ENCODE assay signal across 9 cellular contexts in genomic region chr17:35447494-35447893, GRCh38. TPM values are rescaled to one million over a fixed set of nuclear protein-coding genes. Genes with fewer than 3 reads are reported as not detected.
A peak's percentile ranks its signal among the peaks of the same experiment; 100 is the strongest.
DNase-seq lines count a peak whose midpoint lies in the region; ATAC-seq and TF ChIP-seq lines count a peak whose summit lies in the region.
"Had no signal": no experiment of that assay in that cellular context is flagged by ENCODE, and none has a peak within 500 bp of the region (broad histone marks: within the 10 kb centered on the region; RNA-seq: fewer than 3 reads in every experiment).

No MANE protein-coding gene starts in this region.

- H3K27ac Mint-ChIP-seq in activated CD8-positive, alpha-beta memory T cell treated with anti-CD3 and anti-CD28 coated beads, Interleukin-2, amount 10 ng/mL, durations not matched to agents 7 days and 5 days: peak overlapping the region; percentile 78
- H3K27ac Mint-ChIP-seq in activated CD8-positive, alpha-beta T cell treated with anti-CD3 and anti-CD28 coated beads for 36 hours: no peak overlapping the region

- POLR2A ChIA-PET in activated CD8-positive, alpha-beta T cell treated with anti-CD3 and anti-CD28 coated beads for 36 hours (lab: Charles Lee): interaction anchor here (0.6 to 2.8 kb wide), 10 partner anchors 14 to 206 kb away, joined by 3 to 20 read pairs (median 4); partner anchors contain the start of gene SLFN11

- peaks cover 63% of the 10 kb centered on the region for H3K36me3 Mint-ChIP-seq in activated CD8-positive, alpha-beta memory T cell treated with anti-CD3 and anti-CD28 coated beads, Interleukin-2, amount 10 ng/mL, durations not matched to agents 7 days and 5 days
- H3K36me3 Mint-ChIP-seq in activated CD8-positive, alpha-beta T cell treated with anti-CD3 and anti-CD28 coated beads for 36 hours (ENCODE audit: low read depth): peaks cover 4% of the 10 kb centered on the region

- no peak for TF ChIP-seq CTCF in activated CD8-positive, alpha-beta T cell treated with anti-CD3 and anti-CD28 coated beads for 36 hours (IDR thresholded peaks at IDR 0.05)
- TF ChIP-seq CTCF in kidney epithelial cell (IDR thresholded peaks at IDR 0.05; ENCODE audit: insufficient read depth, low read length, poor library complexity, severe bottlenecking) (no peak), suprapubic skin (IDR thresholded peaks at IDR 0.05) (no peak), prostate gland (IDR thresholded peaks at IDR 0.05) (no peak)

- H3K9me3 Mint-ChIP-seq in activated CD8-positive, alpha-beta memory T cell treated with anti-CD3 and anti-CD28 coated beads, Interleukin-2, amount 10 ng/mL, durations not matched to agents 7 days and 5 days (ENCODE audit: low read depth): no peaks in the 10 kb centered on the region
- no peaks in the 10 kb centered on the region for H3K9me3 Mint-ChIP-seq in activated CD8-positive, alpha-beta T cell treated with anti-CD3 and anti-CD28 coated beads for 36 hours

- H3K9me3 ChIP-seq in suprapubic skin (no peaks in the 10 kb centered on the region), prostate gland (no peaks in the 10 kb centered on the region)
- H3K9me3 ChIP-seq: pancreas had no signal

- TF ChIP-seq EP300 in suprapubic skin (IDR thresholded peaks at IDR 0.05): no peak

- CTCF ChIA-PET in activated CD8-positive, alpha-beta memory T cell treated with anti-CD3 and anti-CD28 coated beads, Interleukin-2, amount 10 ng/mL, durations not matched to agents 7 days and 5 days (lab: Charles Lee): interaction anchor here (1.5 to 1.7 kb wide), 2 partner anchors 14 to 233 kb away, joined by 3 to 5 read pairs; no protein-coding TSS in a partner anchor
- CTCF ChIA-PET in activated CD8-positive, alpha-beta T cell treated with anti-CD3 and anti-CD28 coated beads for 36 hours (lab: Charles Lee): interaction anchor here (1.0 to 1.7 kb wide), 3 partner anchors 20 to 92 kb away, joined by 3 to 4 read pairs (median 3); no protein-coding TSS in a partner anchor

- H3K4me1 Mint-ChIP-seq in activated CD8-positive, alpha-beta memory T cell treated with anti-CD3 and anti-CD28 coated beads, Interleukin-2, amount 10 ng/mL, durations not matched to agents 7 days and 5 days: peaks cover 16% of the 10 kb centered on the region
- peaks cover 24% of the 10 kb centered on the region for H3K4me1 Mint-ChIP-seq in activated CD8-positive, alpha-beta T cell treated with anti-CD3 and anti-CD28 coated beads for 36 hours (ENCODE audit: low read depth)

- H3K36me3 ChIP-seq in kidney epithelial cell (ENCODE audit: control insufficient read depth, insufficient read depth, low read length) (no peaks in the 10 kb centered on the region), suprapubic skin (no peaks in the 10 kb centered on the region), prostate gland (no peaks in the 10 kb centered on the region)
- H3K36me3 ChIP-seq: pancreas had no signal

- DNase-seq in activated CD8-positive, alpha-beta memory T cell treated with anti-CD3 and anti-CD28 coated beads, Interleukin-2, amount 10 ng/mL, durations not matched to agents 7 days and 5 days: no peak
- DNase-seq in activated CD8-positive, alpha-beta memory T cell treated with anti-CD3 and anti-CD28 coated beads for 24 hours: no peak
- DNase-seq in activated CD8-positive, alpha-beta T cell treated with anti-CD3 and anti-CD28 coated beads for 36 hours: no peak
- DNase-seq in kidney epithelial cell (ENCODE audit: low read depth) (no peak), suprapubic skin (ENCODE audit: low spot score in 2 of 2) (no peak), NCI-H1436 (lab: John Stamatoyannopoulos, UW) (no peak), prostate gland (ENCODE audit: low spot score) (no peak)

- 54% methylated on average over 3 of the region's 3 CpGs for WGBS in suprapubic skin
- 46% methylated on average over 3 of the region's 3 CpGs for WGBS in prostate gland

- peaks cover 23% of the 10 kb centered on the region for H3K4me1 ChIP-seq in suprapubic skin
- no peaks in the 10 kb centered on the region for H3K4me1 ChIP-seq in prostate gland (replicated peaks)

- H3K27ac ChIP-seq in suprapubic skin (no peak overlapping the region), prostate gland (no peak overlapping the region)

- no peak for TF ChIP-seq POLR2A in suprapubic skin (IDR thresholded peaks at IDR 0.05)
- no peak for TF ChIP-seq POLR2A in prostate gland (IDR thresholded peaks at IDR 0.05)

- no peaks in the 10 kb centered on the region for H3K27me3 Mint-ChIP-seq in activated CD8-positive, alpha-beta memory T cell treated with anti-CD3 and anti-CD28 coated beads, Interleukin-2, amount 10 ng/mL, durations not matched to agents 7 days and 5 days
- H3K27me3 Mint-ChIP-seq in activated CD8-positive, alpha-beta T cell treated with anti-CD3 and anti-CD28 coated beads for 36 hours: no peaks in the 10 kb centered on the region

- peak overlapping the region; percentile 68 for H3K4me3 Mint-ChIP-seq in activated CD8-positive, alpha-beta memory T cell treated with anti-CD3 and anti-CD28 coated beads, Interleukin-2, amount 10 ng/mL, durations not matched to agents 7 days and 5 days
- H3K4me3 Mint-ChIP-seq in activated CD8-positive, alpha-beta T cell treated with anti-CD3 and anti-CD28 coated beads for 36 hours: peak overlapping the region; percentile 65

- ATAC-seq in activated CD8-positive, alpha-beta memory T cell treated with anti-CD3 and anti-CD28 coated beads, Interleukin-2, amount 10 ng/mL, durations not matched to agents 7 days and 5 days: no peak
- ATAC-seq in activated CD8-positive, alpha-beta T cell treated with anti-CD3 and anti-CD28 coated beads for 36 hours: no peak
- ATAC-seq in GM19467 (IDR thresholded peaks at IDR 0.05; ENCODE audit: unreplicated experiment): no peak

- intact Hi-C loops in activated CD8-positive, alpha-beta T cell treated with anti-CD3 and anti-CD28 coated beads for 36 hours (cut with micrococcal nuclease): loop anchor here (5.0 kb wide), 1 partner anchor 85 kb away; no protein-coding TSS in a partner anchor
- intact Hi-C loops in prostate gland (cut with DNase I): no loop called here

- peaks cover 7% of the 10 kb centered on the region for H3K27me3 ChIP-seq in kidney epithelial cell (ENCODE audit: control insufficient read depth, insufficient read depth, low read length)
- H3K27me3 ChIP-seq in suprapubic skin: peaks cover 33% of the 10 kb centered on the region
- H3K27me3 ChIP-seq in prostate gland (replicated peaks; ENCODE audit: insufficient read depth): peaks cover 6% of the 10 kb centered on the region

- peak overlapping the region; percentile 57 for H3K4me3 ChIP-seq in kidney epithelial cell (ENCODE audit: low read depth, low read length)
- peak overlapping the region; percentile 53 for H3K4me3 ChIP-seq in suprapubic skin
- H3K4me3 ChIP-seq in prostate gland: no peak overlapping the region

RNA-seq across cellular contexts. Expression of gene SLFN13, which starts 1.1 kb away (rescaled TPM):
- 100 to 1,000 TPM in 1 of 2 experiments, 10 to 100 TPM in 1; 70.5 to 115 TPM for total RNA-seq in activated CD8-positive, alpha-beta memory T cell treated with anti-CD3 and anti-CD28 coated beads, Interleukin-2, amount 10 ng/mL, durations not matched to agents 7 days and 5 days
- total RNA-seq in activated CD8-positive, alpha-beta T cell treated with anti-CD3 and anti-CD28 coated beads for 36 hours: 10 to 100 TPM; 39.9 to 41.8 TPM
- total RNA-seq in kidney epithelial cell (2.3 and 4.4 TPM in 2 replicates), suprapubic skin (1 to 10 TPM; 2.2 to 7.8 (median 6.0) TPM), prostate gland (10 to 100 TPM in 1 of 2 donors, 1 to 10 TPM in 1; 4.1 to 10.5 TPM)

RNA-seq across cellular contexts. Expression of gene SLFN12, which starts 15.2 kb away (rescaled TPM):
- 10 to 100 TPM; 22.6 to 31.6 TPM for total RNA-seq in activated CD8-positive, alpha-beta memory T cell treated with anti-CD3 and anti-CD28 coated beads, Interleukin-2, amount 10 ng/mL, durations not matched to agents 7 days and 5 days
- total RNA-seq in activated CD8-positive, alpha-beta T cell treated with anti-CD3 and anti-CD28 coated beads for 36 hours: 1 to 10 TPM; 5.1 to 6.3 TPM
- total RNA-seq in kidney epithelial cell (12.8 and 12.9 TPM in 2 replicates), suprapubic skin (1 to 10 TPM in 3 of 4 donors, under 1 TPM in 1; 0.62 to 5.6 (median 1.8) TPM), prostate gland (1 to 10 TPM; 4.9 to 5.2 TPM)

Comparison
In these comparisons a context has a peak if more than half of its experiments do, and no peak if none do; other contexts are left out.
1. H3K4me3 ChIP-seq: peak in kidney epithelial cell (single experiment) and suprapubic skin (single experiment); none in prostate gland (0 of 2).